Comparison of ENCODE assay signal across 2 cellular contexts in genomic region chr3:50275996-50276761, GRCh38.
TF ChIP-seq lines count a peak whose summit lies in the region.

No MANE protein-coding gene starts in this region.

TF ChIP-seq in HepG2, 621 proteins besides CTCF, POLR2A, EP300 and RAD21:
- no peak for TF ChIP-seq ZNF570 (CRISPR knock-in tag; IDR thresholded peaks at IDR 0.05; ENCODE audit: borderline replicate concordance)
- no peak for TF ChIP-seq KLF16 (CRISPR knock-in tag; IDR thresholded peaks at IDR 0.05)
- TF ChIP-seq AGO2 (optimal IDR thresholded peaks at IDR 0.05; ENCODE audit: low read depth, low read length) = peak; percentile 87
- no peak for TF ChIP-seq PRDM4 (CRISPR knock-in tag; IDR thresholded peaks at IDR 0.05; ENCODE audit: borderline replicate concordance)
- TF ChIP-seq HNF1B (CRISPR knock-in tag; IDR thresholded peaks at IDR 0.05) = no peak
- TF ChIP-seq ELK4 (CRISPR knock-in tag; IDR thresholded peaks at IDR 0.05; ENCODE audit: borderline replicate concordance) = no peak
- TF ChIP-seq RBFOX2 (IDR thresholded peaks at IDR 0.05; ENCODE audit: low read depth, low read length) = peak; percentile 66
- no peak for TF ChIP-seq KDM6A (CRISPR knock-in tag; IDR thresholded peaks at IDR 0.05; ENCODE audit: low read depth)
- no peak for TF ChIP-seq ZNF800 (CRISPR knock-in tag; IDR thresholded peaks at IDR 0.05)
- TF ChIP-seq MED13 (CRISPR knock-in tag; IDR thresholded peaks at IDR 0.05) = no peak

TF ChIP-seq in HEK293T, 16 proteins besides CTCF, POLR2A, EP300 and RAD21:
- TF ChIP-seq FOXA1 (IDR thresholded peaks at IDR 0.05) (no peak), SP1 (IDR thresholded peaks at IDR 0.05) (no peak), ARNT (IDR thresholded peaks at IDR 0.05) (no peak), HDGF (IDR thresholded peaks at IDR 0.05; ENCODE audit: borderline replicate concordance) (no peak), FOXK2 (IDR thresholded peaks at IDR 0.05) (no peak), ELF4 (IDR thresholded peaks at IDR 0.05) (no peak), TARDBP (IDR thresholded peaks at IDR 0.05) (no peak), BHLHE40 (IDR thresholded peaks at IDR 0.05; ENCODE audit: borderline replicate concordance) (no peak), LEF1 (IDR thresholded peaks at IDR 0.05; ENCODE audit: borderline replicate concordance) (no peak), NFRKB (IDR thresholded peaks at IDR 0.05) (no peak), L3MBTL2 (conservative IDR thresholded peaks at IDR 0.05) (no peak), PKNOX1 (IDR thresholded peaks at IDR 0.05) (no peak), FOXM1 (IDR thresholded peaks at IDR 0.05; ENCODE audit: borderline replicate concordance) (no peak)
